17 cellular contexts compared by ENCODE assay signal in genomic region chr17:74134991-74135390, GRCh38.
A peak's percentile ranks its signal among the peaks of the same experiment; 100 is the strongest.
DNase-seq lines count a peak whose midpoint lies in the region; ATAC-seq, FAIRE-seq and TF ChIP-seq lines count a peak whose summit lies in the region.
"Had no signal": no experiment of that assay in that cellular context is flagged by ENCODE, and none has a peak within 500 bp of the region (broad histone marks: within the 10 kb centered on the region; RNA-seq: fewer than 3 reads in every experiment).

No MANE protein-coding gene starts in this region.

- H3K27me3 ChIP-seq in H1 (replicated peaks in 1 of 4; ENCODE audit: control insufficient read depth in 3 of 4, extremely low read depth in 1 of 4, insufficient read depth in 3 of 4, low read length in 3 of 4) = no peaks in the 10 kb centered on the region
- H3K27me3 ChIP-seq in hepatocyte = peaks cover 11% of the 10 kb centered on the region

- no peak for FAIRE-seq in H1 (lab: Jason Lieb, UNC)
- FAIRE-seq: GM12878, GM18507, K562 had no signal

- no peak overlapping the region for H3K4me3 ChIP-seq in H1 (ENCODE audit: extremely low read depth in 1 of 4, insufficient read depth in 2 of 4, low read depth in 3 of 4, low read length in 4 of 4)
- H3K4me3 ChIP-seq in hepatocyte = no peak overlapping the region
- H3K4me3 ChIP-seq in lower leg skin (ENCODE audit: low read depth, poor library complexity, severe bottlenecking) = no peak overlapping the region
- H3K4me3 ChIP-seq: GM12878, K562 had no signal

- no peak for TF ChIP-seq EP300 in H1 (IDR thresholded peaks at IDR 0.05; ENCODE audit: borderline replicate concordance in 1 of 2, low read depth in 2 of 2, low read length in 2 of 2)

- H3K14ac ChIP-seq in H1 (ENCODE audit: insufficient read length) = no peak overlapping the region

- TF ChIP-seq RAD21 in H1 (IDR thresholded peaks at IDR 0.05 in 1 of 2, conservative IDR thresholded peaks at IDR 0.05 in 1 of 2; ENCODE audit: low read depth in 2 of 2, low read length in 2 of 2) = no peak

- H3K9me3 ChIP-seq in H1 (ENCODE audit: insufficient read depth in 2 of 2, low read depth in 1 of 2, low read length in 1 of 2) (no peaks in the 10 kb centered on the region), hepatocyte (ENCODE audit: low read depth) (no peaks in the 10 kb centered on the region)

- H3K9me3 Mint-ChIP-seq in activated T-cell treated with anti-CD3 and anti-CD28 coated beads, Interleukin-2, amount 50 U/mL, for 72 hours = peaks cover 0 to 2% of the 10 kb centered on the region in 2 donors

- H2BK12ac ChIP-seq in H1 (ENCODE audit: low read depth, low read length) = no peak overlapping the region

- no peak overlapping the region for H3K18ac ChIP-seq in H1 (ENCODE audit: extremely low read depth, low read length)

- H2AFZ ChIP-seq in H1 (ENCODE audit: low read length) = no peak overlapping the region
- no peak overlapping the region for H2AFZ ChIP-seq in hepatocyte

- 0 out of 2 replicates have a peak overlapping the region, but pooled peaks have one; percentile 66 for H2AK5ac ChIP-seq in H1 (ENCODE audit: low read depth, low read length)

- TF ChIP-seq POLR2A in H1 (IDR thresholded peaks at IDR 0.05; ENCODE audit: control extremely low read depth in 1 of 2, low read depth in 2 of 2, low read length in 2 of 2) (no peak), lower leg skin (IDR thresholded peaks at IDR 0.05) (no peak)

- H3K36me3 ChIP-seq in H1 (ENCODE audit: control insufficient read depth in 2 of 4, insufficient read depth in 4 of 4, low read length in 3 of 4) (no peaks in the 10 kb centered on the region), hepatocyte (replicated peaks; ENCODE audit: insufficient read depth, low read depth) (no peaks in the 10 kb centered on the region)

- no peak overlapping the region for H3K27ac ChIP-seq in H1 (ENCODE audit: low read depth, low read length)
- H3K27ac ChIP-seq in hepatocyte = no peak overlapping the region
- H3K27ac ChIP-seq: 22Rv1, HL-60 had no signal

- no peak overlapping the region for H3K4me2 ChIP-seq in H1 (ENCODE audit: insufficient read depth in 1 of 2, low read depth in 2 of 2, low read length in 2 of 2)
- H3K4me2 ChIP-seq in hepatocyte = no peak overlapping the region

- intact Hi-C loops in lower leg skin (cut with DNase I; ENCODE audit: low total_unique reads) = no loop called here

- H3K56ac ChIP-seq in H1 (replicated peaks; ENCODE audit: insufficient read length, low read depth, low read length) = no peak overlapping the region

- no peak overlapping the region for H2BK15ac ChIP-seq in H1 (ENCODE audit: low read length)

- H4K20me1 ChIP-seq in H1 (replicated peaks in 1 of 2; ENCODE audit: control insufficient read depth in 1 of 2, insufficient read depth in 2 of 2, low read length in 2 of 2) (no peaks in the 10 kb centered on the region), hepatocyte (ENCODE audit: insufficient read depth, poor library complexity, severe bottlenecking) (no peaks in the 10 kb centered on the region)

- H3K9ac ChIP-seq in H1 (replicated peaks in 1 of 4; ENCODE audit: extremely low read depth in 1 of 4, low read depth in 3 of 4, low read length in 3 of 4) = no peak overlapping the region

- peaks cover 0 to 4% (median 0%) of the 10 kb centered on the region in 4 experiments; a peak in 2 of 7 replicates for H3K4me1 ChIP-seq in H1 (replicated peaks in 1 of 4; ENCODE audit: control insufficient read depth in 3 of 4, insufficient read depth in 4 of 4, low read length in 3 of 4)
- no peaks in the 10 kb centered on the region for H3K4me1 ChIP-seq in hepatocyte (ENCODE audit: insufficient read depth)

- H3K79me2 ChIP-seq in H1 (ENCODE audit: control insufficient read depth in 1 of 2, insufficient read depth in 2 of 2, low read length in 2 of 2) = no peaks in the 10 kb centered on the region
- no peaks in the 10 kb centered on the region for H3K79me2 ChIP-seq in hepatocyte

- H4K5ac ChIP-seq in H1 (ENCODE audit: insufficient read length, low read depth, low read length) = no peak overlapping the region

- H3K27me3 Mint-ChIP-seq in activated T-cell treated with anti-CD3 and anti-CD28 coated beads, Interleukin-2, amount 50 U/mL, for 72 hours (ENCODE audit: low read depth) = peaks cover 29% of the 10 kb centered on the region

- CTCF ChIA-PET in H1 (lab: Charles Lee; ENCODE audit: partially characterized antibody) = interaction anchor here (0.8 to 1.8 kb wide), 3 partner anchors 16 to 49 kb away, joined by 3 to 4 read pairs (median 4); no protein-coding TSS in a partner anchor

- POLR2A ChIA-PET in H1 (lab: Charles Lee; ENCODE audit: partially characterized antibody) = no interaction called here

- H3K4me3 Mint-ChIP-seq in activated T-cell treated with anti-CD3 and anti-CD28 coated beads, Interleukin-2, amount 50 U/mL, for 72 hours = no peak overlapping the region
- H3K4me3 Mint-ChIP-seq: CD4-positive, CD25-positive, alpha-beta regulatory T cell; HFFc6 had no signal

- TF ChIP-seq CTCF in H1 (IDR thresholded peaks at IDR 0.05; ENCODE audit: control extremely low read depth in 1 of 3, insufficient read depth in 1 of 3, low read depth in 1 of 3, low read length in 3 of 3) = no peak
- no peak for TF ChIP-seq CTCF in hepatocyte (IDR thresholded peaks at IDR 0.05; ENCODE audit: poor library complexity)
- TF ChIP-seq CTCF in lower leg skin (IDR thresholded peaks at IDR 0.05) = no peak

- H3K4me1 Mint-ChIP-seq in activated T-cell treated with anti-CD3 and anti-CD28 coated beads, Interleukin-2, amount 50 U/mL, for 72 hours (ENCODE audit: low read depth) = no peaks in the 10 kb centered on the region
- H3K4me1 Mint-ChIP-seq: CD4-positive, CD25-positive, alpha-beta regulatory T cell had no signal

- no peak overlapping the region for H2BK120ac ChIP-seq in H1 (replicated peaks; ENCODE audit: low read depth, low read length)

- H2BK5ac ChIP-seq in H1 (ENCODE audit: low read depth, low read length) = no peak overlapping the region

- WGBS in H1 (ENCODE audit: extremely low coverage in 1 of 2, insufficient coverage in 1 of 2, insufficient read length in 1 of 2, insufficient replicate concordance in 2 of 2, low coverage in 1 of 2, low lambda C conversion rate in 2 of 2, missing lambda C conversion rate in 1 of 2), 2 experiments = 86% methylated on average over 1 of the region's 1 CpG; no CpG with 5 or more reads in 1 of the 2 experiments
- 33% methylated on average over 1 of the region's 1 CpG for WGBS in hepatocyte (ENCODE audit: low lambda C conversion rate, missing lambda C conversion rate)
- WGBS in lower leg skin, 2 donors = 74 to 81% methylated on average over 1 of the region's 1 CpG

- H4K91ac ChIP-seq in H1 (replicated peaks; ENCODE audit: insufficient read length, low read length) = no peak overlapping the region

- peak; percentile 1 for DNase-seq in activated effector memory CD4-positive, alpha-beta T cell treated with anti-CD3 and anti-CD28 coated beads, Interleukin-2, amount 50 U/mL, for 16 hours
- DNase-seq in activated effector memory CD4-positive, alpha-beta T cell treated with Interleukin-2 at 50 U/mL for 16 hours = no peak
- DNase-seq in NCI-H524 (lab: John Stamatoyannopoulos, UW) = peak; percentile 68 to 90
- no peak for DNase-seq in H1 (ENCODE audit: low read depth in 1 of 2, low spot score in 2 of 2)
- DNase-seq in activated T-cell treated with anti-CD3 and anti-CD28 coated beads, Interleukin-2, amount 50 U/mL, for 72 hours = no peak
- no peak for DNase-seq in hepatocyte (ENCODE audit: low spot score)
- no peak for DNase-seq in lower leg skin (ENCODE audit: low spot score in 2 of 2)
- DNase-seq: CD4-positive, CD25-positive, alpha-beta regulatory T cell; DMS79; GOT3; HCEC 1CT; HFFc6 had no signal

- H3K9me2 ChIP-seq in hepatocyte (replicated peaks; ENCODE audit: insufficient read depth) = no peaks in the 10 kb centered on the region

- no peak overlapping the region for H4K8ac ChIP-seq in H1 (ENCODE audit: extremely low read depth, insufficient read depth, low read length)

- no peaks in the 10 kb centered on the region for H3K79me1 ChIP-seq in H1 (ENCODE audit: low read depth, low read length)

- H2BK20ac ChIP-seq in H1 (ENCODE audit: low read length) = no peak overlapping the region

- H3K36me3 Mint-ChIP-seq in activated T-cell treated with anti-CD3 and anti-CD28 coated beads, Interleukin-2, amount 50 U/mL, for 72 hours (ENCODE audit: insufficient read depth in 2 of 2) = peaks cover 0 to 4% of the 10 kb centered on the region in 2 donors
- H3K36me3 Mint-ChIP-seq: CD4-positive, CD25-positive, alpha-beta regulatory T cell had no signal

- H3K23me2 ChIP-seq in H1 (ENCODE audit: low read depth, low read length) = no peaks in the 10 kb centered on the region

- H3K23ac ChIP-seq in H1 (ENCODE audit: insufficient read length) = no peak overlapping the region

- H3K4ac ChIP-seq in H1 (replicated peaks; ENCODE audit: insufficient read length, low read depth, low read length) = no peak overlapping the region

- H3K27ac Mint-ChIP-seq in activated T-cell treated with anti-CD3 and anti-CD28 coated beads, Interleukin-2, amount 50 U/mL, for 72 hours = no peak overlapping the region
- H3K27ac Mint-ChIP-seq: CD4-positive, CD25-positive, alpha-beta regulatory T cell; HFFc6 had no signal

- no peak for ATAC-seq in activated T-cell treated with anti-CD3 and anti-CD28 coated beads, Interleukin-2, amount 50 U/mL, for 72 hours (replicated peaks in 1 of 2)
- ATAC-seq: GM12878, K562 had no signal

TF ChIP-seq in H1, 55 proteins besides CTCF, POLR2A, EP300 and RAD21:
- TF ChIP-seq SIN3A (conservative IDR thresholded peaks at IDR 0.05 in 1 of 2, IDR thresholded peaks at IDR 0.05 in 1 of 2; ENCODE audit: low read depth in 1 of 2, low read length in 2 of 2) (no peak), ASH2L (IDR thresholded peaks at IDR 0.05; ENCODE audit: low read length) (no peak)

Comparison
In these comparisons a context has a peak if more than half of its experiments do, and no peak if none do; other contexts are left out.
1. DNase-seq: peak in activated effector memory CD4-positive, alpha-beta T cell treated with anti-CD3 and anti-CD28 coated beads, Interleukin-2, amount 50 U/mL, for 16 hours (single experiment) and NCI-H524 (2 of 2); none in activated effector memory CD4-positive, alpha-beta T cell treated with Interleukin-2 at 50 U/mL for 16 hours (single experiment), H1 (0 of 2), activated T-cell treated with anti-CD3 and anti-CD28 coated beads, Interleukin-2, amount 50 U/mL, for 72 hours (0 of 2), hepatocyte (single experiment) and lower leg skin (0 of 2).